In the genomic region with DNA sequence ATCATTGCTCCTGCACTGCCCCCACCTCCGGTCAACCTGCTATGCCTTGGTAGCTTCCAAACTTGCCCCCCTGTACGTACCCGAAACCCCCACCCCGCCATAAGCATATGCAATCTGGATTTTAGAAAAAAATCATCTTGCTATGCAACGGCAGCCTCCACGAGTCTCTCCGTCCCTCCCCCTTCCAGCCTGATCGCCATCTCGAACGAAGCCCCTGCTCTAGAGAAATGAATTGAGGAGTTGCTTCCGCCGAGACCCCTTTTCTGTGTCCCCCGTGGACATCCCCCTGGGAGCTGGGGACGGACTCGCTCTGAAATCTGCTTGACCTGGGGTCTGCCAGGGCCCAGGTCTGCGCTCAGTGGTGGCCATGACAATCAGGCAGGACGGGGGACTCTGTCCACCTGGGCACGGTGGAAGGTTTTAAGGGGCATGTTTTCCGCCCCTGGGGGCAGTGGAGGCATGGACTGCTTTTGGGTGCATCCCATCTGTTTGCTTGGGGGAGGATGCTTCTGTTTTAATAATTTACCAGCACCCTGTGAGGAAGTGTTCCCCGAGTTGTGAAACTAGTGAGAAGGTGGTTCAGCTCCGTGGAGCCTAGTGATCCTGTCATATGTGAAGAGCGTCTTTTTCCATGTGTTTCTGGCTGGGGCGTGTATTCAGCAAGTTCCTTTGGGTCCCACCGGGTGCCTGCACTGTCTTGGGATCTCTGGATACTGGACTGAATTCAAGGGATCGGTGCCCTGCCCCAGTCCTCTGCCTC, we compare ENCODE assay signal across 8 cellular contexts. TPM values are rescaled to one million over a fixed set of nuclear protein-coding genes. Genes with fewer than 3 reads are reported as not detected.
A peak's percentile ranks its signal among the peaks of the same experiment; 100 is the strongest.
DNase-seq lines count a peak whose midpoint lies in the region; ATAC-seq, FAIRE-seq and TF ChIP-seq lines count a peak whose summit lies in the region.

No MANE protein-coding gene starts in this region.

- H3K79me2 ChIP-seq in endothelial cell of umbilical vein (ENCODE audit: control insufficient read depth, insufficient read depth, low read length) (peaks cover 35% of the 10 kb centered on the region), osteoblast (ENCODE audit: insufficient read depth, low read length) (peaks cover 53% of the 10 kb centered on the region)

- no peak for TF ChIP-seq POLR2A in endothelial cell of umbilical vein (IDR thresholded peaks at IDR 0.05; ENCODE audit: low read depth, low read length)

- H3K27ac ChIP-seq in AG04450 (ENCODE audit: low read depth, low read length) (no peak overlapping the region), endothelial cell of umbilical vein (ENCODE audit: insufficient read depth, low read depth, low read length) (no peak overlapping the region), osteoblast (ENCODE audit: low read depth, low read length) (peak overlapping the region; percentile 53)

- DNase-seq in AG04450 (ENCODE audit: low read depth, low spot score), result no peak
- DNase-seq in GM13977 (ENCODE audit: low spot score), result peak; percentile 64
- peak; percentile 17 for DNase-seq in endothelial cell of umbilical vein (ENCODE audit: low read depth, low spot score)
- peak; percentile 65 for DNase-seq in osteoblast (ENCODE audit: insufficient read length, low spot score, missing footprints)
- DNase-seq in iPS-NIHi7 (ENCODE audit: extremely low spot score), result no peak
- DNase-seq in OCI-M2 (lab: John Stamatoyannopoulos, UW; ENCODE audit: unreplicated experiment), result no peak
- DNase-seq in NCI-H2081 treated with DMSO at 0.1 percent for 48 hours (lab: John Stamatoyannopoulos, UW), result no peak

- H3K9me3 ChIP-seq in AG04450 (ENCODE audit: control insufficient read depth, insufficient read depth, low read length) (no peaks in the 10 kb centered on the region; the same call in 1 of the 2 replicates), endothelial cell of umbilical vein (replicated peaks; ENCODE audit: control insufficient read depth, insufficient read depth, low read length) (no peaks in the 10 kb centered on the region), osteoblast (ENCODE audit: low read depth, low read length) (no peaks in the 10 kb centered on the region)

- BruUV-seq in endothelial cell of umbilical vein (replicated peaks; lab: Mats Ljungman, UMichigan), result TSS peak; percentile 58

- in situ Hi-C loops in GM13977 (cut with MboI; ENCODE audit: low pct_unique_long_range_greater_than_20kb, low sequenced_read_pairs, unreplicated experiment), result no loop called here

- dilution Hi-C loops in endothelial cell of umbilical vein (cut with MboI; ENCODE audit: extremely low pct_ligation_motif_present, low sequenced_read_pairs), result no loop called here

- H3K4me1 ChIP-seq in endothelial cell of umbilical vein (ENCODE audit: control insufficient read depth, extremely low read depth, insufficient read depth, low read length) (peaks cover 23% of the 10 kb centered on the region), osteoblast (ENCODE audit: insufficient read depth, low read length) (peaks cover 38% of the 10 kb centered on the region)

- H3K4me3 ChIP-seq in AG04450 (ENCODE audit: low read depth, low read length), result peak overlapping the region; percentile 84
- H3K4me3 ChIP-seq in endothelial cell of umbilical vein (replicated peaks in 1 of 3; ENCODE audit: insufficient read depth in 1 of 3, low read depth in 1 of 3, low read length in 3 of 3), result peak overlapping the region; percentile 45 to 54 (median 48)
- peak overlapping the region; percentile 80 for H3K4me3 ChIP-seq in osteoblast (ENCODE audit: insufficient read depth, low read length)

- POLR2A ChIA-PET in AG04450 (lab: Yijun Ruan, JAX), result interaction anchor here (0.5 to 0.9 kb wide), 3 partner anchors 54 to 169 kb away, joined by 3 to 7 read pairs (median 4); no protein-coding TSS in a partner anchor
- POLR2A ChIA-PET in endothelial cell of umbilical vein (lab: Charles Lee), result no interaction called here

- CTCF ChIA-PET in AG04450 (lab: Charles Lee), result interaction anchor here (0.5 kb wide), 1 partner anchor 11 kb away, joined by 3 read pairs; no protein-coding TSS in a partner anchor
- CTCF ChIA-PET in endothelial cell of umbilical vein (lab: Charles Lee), result interaction anchor here (0.6 to 1.6 kb wide), 5 partner anchors 31 to 501 kb away, joined by 3 to 10 read pairs (median 3); no protein-coding TSS in a partner anchor

- no peaks in the 10 kb centered on the region for H3K9me1 ChIP-seq in endothelial cell of umbilical vein (replicated peaks; ENCODE audit: control insufficient read depth, extremely low read depth, insufficient read depth, low read length)

- peak; percentile 76 for FAIRE-seq in endothelial cell of umbilical vein (lab: Jason Lieb, UNC)

- H4K20me1 ChIP-seq in endothelial cell of umbilical vein (replicated peaks; ENCODE audit: control insufficient read depth, extremely low read depth, insufficient read depth, low read length), result no peaks in the 10 kb centered on the region
- H4K20me1 ChIP-seq in osteoblast (ENCODE audit: insufficient read depth, low read length), result peaks cover 40% of the 10 kb centered on the region

- H3K36me3 ChIP-seq in endothelial cell of umbilical vein (ENCODE audit: control insufficient read depth in 2 of 2, extremely low read depth in 1 of 2, insufficient read depth in 2 of 2, low read length in 2 of 2) (no peaks in the 10 kb centered on the region), osteoblast (ENCODE audit: insufficient read depth, low read length) (no peaks in the 10 kb centered on the region)

- H3K9ac ChIP-seq in endothelial cell of umbilical vein (replicated peaks; ENCODE audit: extremely low read depth, insufficient read depth, low read length), result peak overlapping the region; percentile 50

- H3K4me2 ChIP-seq in endothelial cell of umbilical vein (ENCODE audit: insufficient read depth, low read length) (peak overlapping the region; percentile 80), osteoblast (ENCODE audit: insufficient read depth, low read length) (peak overlapping the region; percentile 97)

- H3K27me3 ChIP-seq in AG04450 (ENCODE audit: control insufficient read depth, insufficient read depth, low read length) (no peaks in the 10 kb centered on the region), endothelial cell of umbilical vein (ENCODE audit: control insufficient read depth in 2 of 2, insufficient read depth in 2 of 2, low read length in 2 of 2) (no peaks in the 10 kb centered on the region), osteoblast (ENCODE audit: insufficient read depth, low read length) (no peaks in the 10 kb centered on the region)

- H2AFZ ChIP-seq in endothelial cell of umbilical vein (ENCODE audit: low read depth, low read length) (no peak overlapping the region), osteoblast (ENCODE audit: low read length) (no peak overlapping the region)

- intact Hi-C loops in endothelial cell of umbilical vein (cut with micrococcal nuclease), result loop anchor here (2.0 to 5.0 kb wide), 3 partner anchors 61 to 303 kb away; a partner anchor contains a TSS

- TF ChIP-seq CTCF in AG04450 (IDR thresholded peaks at IDR 0.05; ENCODE audit: low read depth, low read length) (no peak), GM13977 (IDR thresholded peaks at IDR 0.05; ENCODE audit: extremely low read depth, insufficient read depth, missing control alignments) (no peak), endothelial cell of umbilical vein (IDR thresholded peaks at IDR 0.05; ENCODE audit: extremely low read depth in 1 of 2, insufficient read depth in 1 of 2, low read depth in 1 of 2, low read length in 2 of 2) (no peak), osteoblast (IDR thresholded peaks at IDR 0.05; ENCODE audit: extremely low read depth, low read depth, low read length) (no peak)

- ATAC-seq in SK-N-SH treated with all-trans-retinoic acid at 6 μM for 48 hours, result 0 out of 3 replicates have a peak, but pooled peaks have one; percentile 0

TF ChIP-seq in SK-N-SH treated with all-trans-retinoic acid at 6 μM for 48 hours, 23 proteins besides CTCF, POLR2A, EP300 and RAD21 (continues in another document):
- no peak for TF ChIP-seq PPARA (CRISPR knock-in tag; IDR thresholded peaks at IDR 0.05; ENCODE audit: borderline replicate concordance)
- TF ChIP-seq TOX (CRISPR knock-in tag; IDR thresholded peaks at IDR 0.05; ENCODE audit: borderline replicate concordance), result no peak
- TF ChIP-seq ZFP30 (CRISPR knock-in tag; IDR thresholded peaks at IDR 0.05), result no peak
- no peak for TF ChIP-seq ZC3H10 (CRISPR knock-in tag; IDR thresholded peaks at IDR 0.05)

TF ChIP-seq in endothelial cell of umbilical vein, 7 proteins besides CTCF, POLR2A, EP300 and RAD21:
- TF ChIP-seq, protein P1, sequence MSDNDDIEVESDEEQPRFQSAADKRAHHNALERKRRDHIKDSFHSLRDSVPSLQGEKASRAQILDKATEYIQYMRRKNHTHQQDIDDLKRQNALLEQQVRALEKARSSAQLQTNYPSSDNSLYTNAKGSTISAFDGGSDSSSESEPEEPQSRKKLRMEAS (IDR thresholded peaks at IDR 0.05; ENCODE audit: insufficient read depth, insufficient read length), result no peak
- TF ChIP-seq GATA2 (IDR thresholded peaks at IDR 0.05; ENCODE audit: insufficient read depth, insufficient read length, low read depth, low read length) (no peak), POLR2AphosphoS5 (IDR thresholded peaks at IDR 0.05; ENCODE audit: insufficient read depth, low read depth, low read length) (no peak)

RNA-seq across cellular contexts. Expression of a gene that starts 1.0 kb away (rescaled TPM):
- polyA plus RNA-seq in AG04450 (2011; rRNA removed) (7.7 and 10.6 TPM in 2 replicates), endothelial cell of umbilical vein (12.4 and 14.4 TPM in 2 replicates)
- 30.3 and 31.2 TPM in 2 replicates for polyA minus RNA-seq in AG04450 (2011; rRNA and poly(A)+ RNA removed)
- total RNA-seq in endothelial cell of umbilical vein (30.8 and 37.2 TPM in 2 replicates), osteoblast (19.7 and 22.1 TPM in 2 replicates)
- polyA plus RNA-seq in endothelial cell of umbilical vein (2011; cell fraction: cytosol; rRNA removed), result 7.6 and 10.7 TPM in 2 replicates
- 28.7 and 32.4 TPM in 2 replicates for polyA plus RNA-seq in endothelial cell of umbilical vein (2011; cell fraction: nucleus; rRNA removed)
- 12.7 and 17.7 TPM in 2 replicates for polyA plus RNA-seq in endothelial cell of umbilical vein (2012)
- 17.4 and 29.3 TPM in 2 replicates for polyA minus RNA-seq in endothelial cell of umbilical vein
- polyA minus RNA-seq in endothelial cell of umbilical vein (2011; cell fraction: cytosol; rRNA and poly(A)+ RNA removed), result 22.4 TPM
- polyA minus RNA-seq in endothelial cell of umbilical vein (2011; cell fraction: nucleus; rRNA and poly(A)+ RNA removed), result 32.7 and 40.2 TPM in 2 replicates

Comparison
In these comparisons a context has a peak if more than half of its experiments do, and no peak if none do; other contexts are left out.
1. DNase-seq: peak in GM13977 (single experiment), endothelial cell of umbilical vein (single experiment) and osteoblast (single experiment); none in AG04450 (single experiment), iPS-NIHi7 (single experiment), OCI-M2 (single experiment) and NCI-H2081 treated with DMSO at 0.1 percent for 48 hours (single experiment).
2. Peak in every context shown above with its lines, with median percentiles within 50 percentile points of each other: H3K4me3 ChIP-seq.